1 cellular context compared by ENCODE assay signal in genomic region chr7:148255333-148255732, GRCh38.
TF ChIP-seq lines count a peak whose summit lies in the region.

No MANE protein-coding gene starts in this region.

TF ChIP-seq in HepG2, 621 proteins besides CTCF, POLR2A, EP300 and RAD21 (continued from another document):
- TF ChIP-seq PRDM10 (CRISPR knock-in tag; IDR thresholded peaks at IDR 0.05; ENCODE audit: low read depth) (no peak), ZNF256 (CRISPR knock-in tag; conservative IDR thresholded peaks at IDR 0.05) (no peak), SP5 (CRISPR knock-in tag; IDR thresholded peaks at IDR 0.05; ENCODE audit: borderline replicate concordance, low read depth) (no peak)
